ENCODE assay signal across 8 cellular contexts in the genomic region with DNA sequence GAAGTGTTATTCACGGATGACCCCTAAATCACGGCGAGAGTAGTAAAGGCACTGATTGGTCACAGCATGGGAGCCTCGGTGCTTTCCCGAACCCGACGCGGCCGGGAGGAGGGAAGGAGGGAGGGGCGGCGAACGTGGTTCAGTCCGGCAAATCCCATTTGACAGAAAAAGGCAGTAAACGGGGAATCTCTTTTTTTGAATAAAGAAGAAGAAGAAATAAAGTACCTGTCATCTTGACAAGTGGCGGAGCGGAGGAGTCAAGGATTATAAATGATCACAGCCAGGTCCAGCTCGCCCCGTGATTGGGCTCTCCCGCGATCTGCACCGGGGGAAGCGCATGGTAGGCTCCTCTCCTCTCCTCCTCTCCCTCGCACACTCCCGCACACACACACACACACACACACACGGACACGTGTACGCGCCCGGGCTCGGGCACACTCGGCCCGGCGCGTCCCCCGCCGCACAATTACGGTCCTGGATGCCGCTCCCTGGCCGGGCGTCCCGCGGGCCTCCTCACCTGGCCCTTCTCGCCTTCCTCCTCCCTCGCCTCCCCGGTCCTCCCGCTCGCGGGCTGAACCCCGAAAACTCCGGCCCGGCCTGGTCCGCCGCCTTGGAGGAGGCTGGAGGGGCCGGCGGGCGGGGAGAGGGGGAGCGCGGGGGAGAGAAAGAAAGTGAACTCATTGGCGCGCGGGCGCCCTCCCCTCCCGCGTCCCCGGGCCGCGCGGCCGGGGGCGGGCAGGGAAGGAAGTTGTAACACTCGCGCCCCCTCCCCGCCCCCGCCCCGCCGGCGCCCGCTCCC.
DNase-seq lines count a peak whose midpoint lies in the region; ATAC-seq, FAIRE-seq and TF ChIP-seq lines count a peak whose summit lies in the region.

No MANE protein-coding gene starts in this region.

- peak overlapping the region; percentile 91 for H3K27ac ChIP-seq in subcutaneous abdominal adipose tissue (ENCODE audit: low read depth, low read length)

- H3K4me3 ChIP-seq in H7 (ENCODE audit: insufficient read depth, low read depth, low read length): peak overlapping the region; percentile 84
- peak overlapping the region; percentile 56 to 57 for H3K4me3 ChIP-seq in cardiac fibroblast (replicated peaks in 1 of 2; ENCODE audit: low read depth in 2 of 2, low read length in 2 of 2)
- H3K4me3 ChIP-seq in subcutaneous abdominal adipose tissue (ENCODE audit: low read depth in 1 of 5, low read length in 5 of 5): peak overlapping the region; percentile 61 to 82 (median 74)

- peak; percentile 49 for ATAC-seq in left lobe of liver

- H3K9ac ChIP-seq in subcutaneous abdominal adipose tissue (ENCODE audit: low read length in 5 of 5): peak overlapping the region; percentile 60 to 95 (median 68)

- no peaks in the 10 kb centered on the region for H3K36me3 ChIP-seq in H7 (replicated peaks; ENCODE audit: control insufficient read depth, insufficient read depth, low read length)
- no peaks in the 10 kb centered on the region for H3K36me3 ChIP-seq in subcutaneous abdominal adipose tissue (ENCODE audit: control insufficient read depth in 5 of 5, insufficient read depth in 5 of 5, low read length in 5 of 5)

- peaks cover 5 to 35% (median 19%) of the 10 kb centered on the region in 5 donors for H3K4me1 ChIP-seq in subcutaneous abdominal adipose tissue (ENCODE audit: control insufficient read depth in 5 of 5, insufficient read depth in 5 of 5, low read length in 5 of 5)

- TF ChIP-seq POLR2A in GM12892 (IDR thresholded peaks at IDR 0.05; ENCODE audit: low read depth, low read length): no peak

- FAIRE-seq in GM12892 (lab: Jason Lieb, UNC): no peak

- DNase-seq in DMS 273 (lab: John Stamatoyannopoulos, UW; ENCODE audit: unreplicated experiment): peak; percentile 83
- DNase-seq in H7: peak; percentile 86
- DNase-seq in NCI-H69 (lab: John Stamatoyannopoulos, UW): peak; percentile 93
- peak; percentile 33 to 68 for DNase-seq in cardiac fibroblast (ENCODE audit: low read depth in 2 of 2)
- DNase-seq in left lobe of liver (ENCODE audit: low spot score): no peak
- DNase-seq in GM12892 (ENCODE audit: insufficient read length): no peak
- DNase-seq in COLO829 (ENCODE audit: low spot score): no peak

- no peak for TF ChIP-seq CTCF in cardiac fibroblast (IDR thresholded peaks at IDR 0.05; ENCODE audit: low read depth, low read length)

- no peaks in the 10 kb centered on the region for H3K9me3 ChIP-seq in subcutaneous abdominal adipose tissue (ENCODE audit: control insufficient read depth in 5 of 5, low read length in 5 of 5)

- peaks cover 22% of the 10 kb centered on the region for H3K27me3 ChIP-seq in H7 (ENCODE audit: control insufficient read depth, insufficient read depth, low read length)
- H3K27me3 ChIP-seq in subcutaneous abdominal adipose tissue (ENCODE audit: control insufficient read depth in 5 of 5, insufficient read depth in 4 of 5, low read length in 5 of 5): peaks cover 0 to 36% (median 16%) of the 10 kb centered on the region in 5 donors

Comparison
In these comparisons a context has a peak if more than half of its experiments do, and no peak if none do; other contexts are left out.
1. DNase-seq: peak in DMS 273 (single experiment), H7 (single experiment), NCI-H69 (single experiment) and cardiac fibroblast (2 of 2); none in left lobe of liver (single experiment), GM12892 (single experiment) and COLO829 (single experiment).
2. Peak in every context shown above with its lines, with median percentiles within 50 percentile points of each other: H3K4me3 ChIP-seq.